1 cellular context compared by ENCODE assay signal in genomic region chr19:35214766-35215422, GRCh38.
A peak's percentile ranks its signal among the peaks of the same experiment; 100 is the strongest.
TF ChIP-seq lines count a peak whose summit lies in the region.

No MANE protein-coding gene starts in this region.

TF ChIP-seq in K562, 482 proteins besides CTCF, POLR2A, EP300 and RAD21 (continues in another document):
- TF ChIP-seq ERF (CRISPR knock-in tag; IDR thresholded peaks at IDR 0.05) (no peak), HINFP (tag; conservative IDR thresholded peaks at IDR 0.05; ENCODE audit: low read depth) (peak; percentile 43; the same call in 1 of the 2 replicates), PTRF (tag; IDR thresholded peaks at IDR 0.05) (peak; percentile 83), DDX20 (tag; IDR thresholded peaks at IDR 0.05; ENCODE audit: low read depth) (peak; percentile 63; the same call in 1 of the 2 replicates), MCM5 (IDR thresholded peaks at IDR 0.05; ENCODE audit: low read depth) (no peak), ZNF584 (CRISPR knock-in tag; IDR thresholded peaks at IDR 0.05; ENCODE audit: low read depth) (peak; percentile 68; the same call in 1 of the 2 replicates), CLOCK (CRISPR knock-in tag; IDR thresholded peaks at IDR 0.05; ENCODE audit: borderline replicate concordance) (no peak), ZBTB2 (IDR thresholded peaks at IDR 0.05) (no peak), ZNF780A (CRISPR knock-in tag; IDR thresholded peaks at IDR 0.05) (no peak), NR4A1 (CRISPR knock-in tag; IDR thresholded peaks at IDR 0.05) (no peak), NR4A1 (tag; IDR thresholded peaks at IDR 0.05) (peak; percentile 81), IRF9 (tag; IDR thresholded peaks at IDR 0.05) (0 out of 2 replicates have a peak, but pooled peaks have one; percentile 23), RBBP5 (IDR thresholded peaks at IDR 0.05; ENCODE audit: borderline replicate concordance, insufficient read depth, low read length, poor library complexity, severe bottlenecking) (no peak), ZC3H8 (IDR thresholded peaks at IDR 0.05) (no peak), ZNF592 (IDR thresholded peaks at IDR 0.05) (peak; percentile 57; the same call in 1 of the 2 replicates), AFF4 (CRISPR knock-in tag; IDR thresholded peaks at IDR 0.05) (no peak), SMAD4 (CRISPR knock-in tag; conservative IDR thresholded peaks at IDR 0.05) (0 out of 2 replicates have a peak, but pooled peaks have one; percentile 34), CSDE1 (IDR thresholded peaks at IDR 0.05) (no peak), MAFK (IDR thresholded peaks at IDR 0.05; ENCODE audit: low read length) (no peak), PYGO2 (tag; IDR thresholded peaks at IDR 0.05) (peak; percentile 81), ZNF668 (CRISPR knock-in tag; IDR thresholded peaks at IDR 0.05) (peak; percentile 78; the same call in 1 of the 2 replicates), PRMT5 (CRISPR knock-in tag; IDR thresholded peaks at IDR 0.05) (no peak), PRPF4 (IDR thresholded peaks at IDR 0.05; ENCODE audit: insufficient read depth, low read depth, low read length, poor library complexity, severe bottlenecking) (no peak), MECOM (CRISPR knock-in tag; IDR thresholded peaks at IDR 0.05) (0 out of 2 replicates have a peak, but pooled peaks have one; percentile 21), ZNF644 (tag; IDR thresholded peaks at IDR 0.05; ENCODE audit: low read depth) (peak; percentile 86), MEF2D (tag; conservative IDR thresholded peaks at IDR 0.05; ENCODE audit: low read depth) (peak; percentile 72), NR2C1 (IDR thresholded peaks at IDR 0.05) (no peak), NR2C1 (tag; IDR thresholded peaks at IDR 0.05) (peak; percentile 76), ZBTB8A (IDR thresholded peaks at IDR 0.05; ENCODE audit: partially characterized antibody) (no peak), ZNF766 (CRISPR knock-in tag; conservative IDR thresholded peaks at IDR 0.05) (0 out of 2 replicates have a peak, but pooled peaks have one; percentile 54), PTTG1 (tag; IDR thresholded peaks at IDR 0.05; ENCODE audit: low read depth) (peak; percentile 79), ESRRA (IDR thresholded peaks at IDR 0.05; ENCODE audit: borderline replicate concordance, low read depth) (peak; percentile 62; the same call in 1 of the 2 replicates), USF1 (CRISPR knock-in tag; IDR thresholded peaks at IDR 0.05) (no peak), ELF4 (CRISPR knock-in tag; IDR thresholded peaks at IDR 0.05) (no peak), DMBX1 (CRISPR knock-in tag; IDR thresholded peaks at IDR 0.05; ENCODE audit: borderline replicate concordance) (peak; percentile 75; the same call in 1 of the 2 replicates), ZNF707 (CRISPR knock-in tag; conservative IDR thresholded peaks at IDR 0.05) (no peak), ESRRB (CRISPR knock-in tag; IDR thresholded peaks at IDR 0.05; ENCODE audit: borderline replicate concordance) (no peak), TEAD2 (tag; IDR thresholded peaks at IDR 0.05) (0 out of 2 replicates have a peak, but pooled peaks have one; percentile 57), MTA1 (IDR thresholded peaks at IDR 0.05; ENCODE audit: borderline replicate concordance) (no peak), ZNF175 (CRISPR knock-in tag; IDR thresholded peaks at IDR 0.05; ENCODE audit: low read depth) (peak; percentile 83; the same call in 1 of the 2 replicates), CREB3 (tag; conservative IDR thresholded peaks at IDR 0.05; ENCODE audit: low read depth) (peak; percentile 84), RFX1 (IDR thresholded peaks at IDR 0.05) (peak; percentile 58), CREB3L1 (IDR thresholded peaks at IDR 0.05; ENCODE audit: borderline replicate concordance, low read depth) (no peak), DEAF1 (CRISPR knock-in tag; IDR thresholded peaks at IDR 0.05) (no peak)
